In genomic region chr12:104687823-104688573, GRCh38 we compare ENCODE assay signal across 12 cellular contexts.
DNase-seq lines count a peak whose midpoint lies in the region; ATAC-seq and TF ChIP-seq lines count a peak whose summit lies in the region.
"Had no signal": no experiment of that assay in that cellular context is flagged by ENCODE, and none has a peak within 500 bp of the region (broad histone marks: within the 10 kb centered on the region; RNA-seq: fewer than 3 reads in every experiment).

No MANE protein-coding gene starts in this region.

- no peaks in the 10 kb centered on the region for H3K27me3 Mint-ChIP-seq in T-helper 1 cell treated with Interleukin-12 subunit alpha and Interleukin-12 subunit beta and Interleukin-4 antibody, amounts not matched to agents 30 μg/mL and 1 μg/mL, for 36 hours (ENCODE audit: low read depth)

- H3K4me1 Mint-ChIP-seq in T-helper 1 cell treated with Interleukin-12 subunit alpha and Interleukin-12 subunit beta and Interleukin-4 antibody, amounts not matched to agents 30 μg/mL and 1 μg/mL, for 36 hours (ENCODE audit: low read depth) = peaks cover 80% of the 10 kb centered on the region

- H3K27me3 ChIP-seq in upper lobe of left lung (no peaks in the 10 kb centered on the region), left lung (no peaks in the 10 kb centered on the region)
- H3K27me3 ChIP-seq: heart right ventricle had no signal

- no peak overlapping the region for H3K4me3 ChIP-seq in upper lobe of left lung
- H3K4me3 ChIP-seq in left lung = no peak overlapping the region
- H3K4me3 ChIP-seq: heart right ventricle, lung had no signal

- DNase-seq in stimulated activated CD4-positive, alpha-beta T cell treated with anti-CD3 and anti-CD28 coated beads, Interleukin-12 subunit alpha, Interleukin-12 subunit beta, amount 100 ng/mL, for 48 hours (ENCODE audit: low read depth in 2 of 3, low spot score in 1 of 3) = peak in 2 of 3 donors; percentile 43 to 47
- DNase-seq in stimulated activated CD4-positive, alpha-beta T cell treated with anti-CD3 and anti-CD28 coated beads, Interleukin-12 subunit alpha, Interleukin-12 subunit beta, amount 100 ng/mL, for 4 hours = no peak
- DNase-seq in central memory CD4-positive, alpha-beta T cell = peak; percentile 24
- DNase-seq in upper lobe of left lung = no peak
- no peak for DNase-seq in dedifferentiated amniotic fluid mesenchymal stem cell (ENCODE audit: extremely low spot score)
- no peak for DNase-seq in NCI-H128 (lab: John Stamatoyannopoulos, UW; ENCODE audit: unreplicated experiment)
- no peak for DNase-seq in left lung
- DNase-seq: anterior cingulate cortex, heart right ventricle, NCI-H526 had no signal

- H3K27ac ChIP-seq in upper lobe of left lung = peak overlapping the region in 2 of 4 donors; percentile 0 to 47
- H3K27ac ChIP-seq in left lung = peak overlapping the region in 1 of 2 donors; percentile 83

- peaks cover 9 to 36% (median 10%) of the 10 kb centered on the region in 4 donors for H3K4me1 ChIP-seq in upper lobe of left lung
- peaks cover 5 to 92% of the 10 kb centered on the region in 2 donors for H3K4me1 ChIP-seq in left lung

- H3K9me3 ChIP-seq in upper lobe of left lung (no peaks in the 10 kb centered on the region), left lung (no peaks in the 10 kb centered on the region)

- ATAC-seq in upper lobe of left lung (ENCODE audit: low FRiP score in 2 of 2) (peak; percentile 44 to 52), left lung (no peak)

- peak overlapping the region; percentile 47 for H3K4me3 Mint-ChIP-seq in T-helper 1 cell treated with Interleukin-12 subunit alpha and Interleukin-12 subunit beta and Interleukin-4 antibody, amounts not matched to agents 30 μg/mL and 1 μg/mL, for 36 hours

- H3K36me3 Mint-ChIP-seq in T-helper 1 cell treated with Interleukin-12 subunit alpha and Interleukin-12 subunit beta and Interleukin-4 antibody, amounts not matched to agents 30 μg/mL and 1 μg/mL, for 36 hours (ENCODE audit: low read depth) = peaks cover 34% of the 10 kb centered on the region

- H3K9me3 Mint-ChIP-seq in T-helper 1 cell treated with Interleukin-12 subunit alpha and Interleukin-12 subunit beta and Interleukin-4 antibody, amounts not matched to agents 30 μg/mL and 1 μg/mL, for 36 hours = peaks cover 8% of the 10 kb centered on the region

- intact Hi-C loops in left lung (cut with DNase I) = no loop called here

- 76 to 79% methylated on average over 11 of the region's 11 CpGs for WGBS in upper lobe of left lung, 2 donors

- TF ChIP-seq CTCF in upper lobe of left lung (IDR thresholded peaks at IDR 0.05) (no peak), left lung (IDR thresholded peaks at IDR 0.05) (no peak)

- no peak for TF ChIP-seq POLR2A in upper lobe of left lung (IDR thresholded peaks at IDR 0.05)

- H3K36me3 ChIP-seq in upper lobe of left lung (no peaks in the 10 kb centered on the region), left lung (no peaks in the 10 kb centered on the region)
- H3K36me3 ChIP-seq: heart right ventricle had no signal

- H3K27ac Mint-ChIP-seq in T-helper 1 cell treated with Interleukin-12 subunit alpha and Interleukin-12 subunit beta and Interleukin-4 antibody, amounts not matched to agents 30 μg/mL and 1 μg/mL, for 36 hours = peak overlapping the region; percentile 97

- TF ChIP-seq EP300 in upper lobe of left lung (IDR thresholded peaks at IDR 0.05) = peak in 1 of 4 donors; percentile 22

Comparison
In these comparisons a context has a peak if more than half of its experiments do, and no peak if none do; other contexts are left out.
1. DNase-seq: peak in stimulated activated CD4-positive, alpha-beta T cell treated with anti-CD3 and anti-CD28 coated beads, Interleukin-12 subunit alpha, Interleukin-12 subunit beta, amount 100 ng/mL, for 48 hours (2 of 3) and central memory CD4-positive, alpha-beta T cell (single experiment); none in stimulated activated CD4-positive, alpha-beta T cell treated with anti-CD3 and anti-CD28 coated beads, Interleukin-12 subunit alpha, Interleukin-12 subunit beta, amount 100 ng/mL, for 4 hours (single experiment), upper lobe of left lung (0 of 2), dedifferentiated amniotic fluid mesenchymal stem cell (single experiment), NCI-H128 (single experiment) and left lung (0 of 2).